10 cellular contexts compared by ENCODE assay signal in the genomic region with DNA sequence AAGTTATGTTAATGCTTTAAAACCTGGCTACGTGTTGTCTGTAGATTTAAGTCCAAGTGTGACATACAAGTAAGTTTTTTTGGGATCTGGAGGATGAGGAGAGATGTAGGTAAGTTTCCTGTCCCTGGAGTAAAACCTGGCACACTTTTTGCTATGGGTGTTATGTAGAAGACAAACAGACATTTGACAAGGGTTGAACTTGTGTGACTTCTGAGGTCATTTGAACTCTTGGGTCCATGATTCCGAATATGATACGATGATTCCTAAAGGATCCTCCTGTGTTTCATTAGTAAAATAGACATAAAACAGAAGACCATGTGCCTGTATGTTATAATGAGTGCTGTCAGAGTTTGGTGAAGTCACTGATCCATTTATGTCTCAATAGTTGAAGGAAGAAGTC. TPM values are rescaled to one million over a fixed set of nuclear protein-coding genes. Genes with fewer than 3 reads are reported as not detected.
DNase-seq lines count a peak whose midpoint lies in the region; ATAC-seq, FAIRE-seq and TF ChIP-seq lines count a peak whose summit lies in the region.
"Had no signal": no experiment of that assay in that cellular context is flagged by ENCODE, and none has a peak within 500 bp of the region (broad histone marks: within the 10 kb centered on the region; RNA-seq: fewer than 3 reads in every experiment).

No MANE protein-coding gene starts in this region.

- H3K36me3 ChIP-seq in liver (ENCODE audit: control insufficient read depth in 4 of 4, insufficient read depth in 3 of 4, low read depth in 1 of 4, low read length in 3 of 4) = peaks cover 0 to 26% (median 23%) of the 10 kb centered on the region in 4 donors
- peaks cover 20 to 74% of the 10 kb centered on the region in 2 experiments for H3K36me3 ChIP-seq in HepG2 (replicated peaks in 1 of 2; ENCODE audit: control insufficient read depth in 1 of 2, insufficient read depth in 2 of 2, low read length in 2 of 2)
- H3K36me3 ChIP-seq in SK-N-SH (replicated peaks in 1 of 2; ENCODE audit: control insufficient read depth in 1 of 2, insufficient read depth in 2 of 2, low read length in 1 of 2) = peaks cover 44 to 54% of the 10 kb centered on the region in 2 experiments

- ATAC-seq in HepG2 (no peak), left lobe of liver (peak; percentile 25), HG03520 (IDR thresholded peaks at IDR 0.05; ENCODE audit: unreplicated experiment) (no peak)

- POLR2A ChIA-PET in HepG2 (lab: Yijun Ruan, JAX) (no interaction called here), SK-N-SH (lab: Yijun Ruan, JAX) (no interaction called here)
- POLR2A ChIA-PET in activated CD4-positive, alpha-beta memory T cell treated with anti-CD3 and anti-CD28 coated beads, Interleukin-2, amount 10 ng/mL, durations not matched to agents 7 days and 5 days (lab: Charles Lee) = interaction anchor here (1.3 to 14.6 kb wide), 5 partner anchors 16 to 48 kb away, joined by 4 to 204 read pairs (median 6); a partner anchor contains a TSS

- peak overlapping the region in 1 of 2 donors; percentile 72 for H3K27ac ChIP-seq in liver (ENCODE audit: low read depth in 1 of 2, low read length in 2 of 2)
- H3K27ac ChIP-seq in HepG2 (ENCODE audit: extremely low read length, insufficient read depth, low read length) = no peak overlapping the region
- H3K27ac ChIP-seq in SK-N-SH (ENCODE audit: low read depth in 2 of 2, low read length in 1 of 2) = peak overlapping the region in 1 of 2 experiments; percentile 7; a peak in 1 of 4 replicates

- CTCF ChIA-PET in HepG2 (lab: Yijun Ruan, JAX; ENCODE audit: low intra/inter-chr PET ratio, low total read pairs) (no interaction called here), SK-N-SH (lab: Yijun Ruan, JAX) (no interaction called here)
- CTCF ChIA-PET in activated CD4-positive, alpha-beta memory T cell treated with anti-CD3 and anti-CD28 coated beads, Interleukin-2, amount 10 ng/mL, durations not matched to agents 7 days and 5 days (lab: Charles Lee) = interaction anchor here (2.5 kb wide), 1 partner anchor 48 kb away, joined by 10 read pairs; a partner anchor contains a TSS

- H3K4me3 ChIP-seq in liver (ENCODE audit: low read depth in 1 of 3, low read length in 3 of 3) = no peak overlapping the region
- no peak overlapping the region for H3K4me3 ChIP-seq in HepG2 (replicated peaks in 1 of 3; ENCODE audit: insufficient read depth in 1 of 3, low read depth in 2 of 3, low read length in 3 of 3)
- no peak overlapping the region for H3K4me3 ChIP-seq in SK-N-SH (ENCODE audit: low read depth in 2 of 2, low read length in 1 of 2)

- peaks cover 63% of the 10 kb centered on the region for H3K36me3 Mint-ChIP-seq in activated CD4-positive, alpha-beta memory T cell treated with anti-CD3 and anti-CD28 coated beads, Interleukin-2, amount 10 ng/mL, durations not matched to agents 7 days and 5 days (ENCODE audit: low read depth)

- H3K4me2 ChIP-seq in HepG2 (ENCODE audit: low read depth, low read length) (no peak overlapping the region), SK-N-SH (no peak overlapping the region)

- H3K4me3 Mint-ChIP-seq in activated CD4-positive, alpha-beta memory T cell treated with anti-CD3 and anti-CD28 coated beads, Interleukin-2, amount 10 ng/mL, durations not matched to agents 7 days and 5 days = no peak overlapping the region

- 58% methylated on average over 3 of the region's 3 CpGs for WGBS in liver
- 98% methylated on average over 3 of the region's 3 CpGs for WGBS in HepG2 (ENCODE audit: low lambda C conversion rate)
- 81% methylated on average over 3 of the region's 3 CpGs for WGBS in SK-N-SH (ENCODE audit: low lambda C conversion rate)

- FAIRE-seq in HepG2 (lab: Jason Lieb, UNC) = no peak

- H3K9me3 Mint-ChIP-seq in activated CD4-positive, alpha-beta memory T cell treated with anti-CD3 and anti-CD28 coated beads, Interleukin-2, amount 10 ng/mL, durations not matched to agents 7 days and 5 days = no peaks in the 10 kb centered on the region

- peaks cover 29% of the 10 kb centered on the region for H3F3A ChIP-seq in SK-N-SH (replicated peaks; ENCODE audit: insufficient read depth)

- no peak overlapping the region for H2AFZ ChIP-seq in HepG2 (ENCODE audit: low read length)
- no peak overlapping the region for H2AFZ ChIP-seq in SK-N-SH (ENCODE audit: low read depth)

- H3K79me2 ChIP-seq in HepG2 (ENCODE audit: insufficient read depth, low read length) = peaks cover 24% of the 10 kb centered on the region
- H3K79me2 ChIP-seq in SK-N-SH (ENCODE audit: insufficient read depth) = peaks cover 90% of the 10 kb centered on the region

- intact Hi-C loops in HepG2 (cut with micrococcal nuclease; ENCODE audit: unreplicated experiment) = no loop called here

- DNase-seq in HepG2 (ENCODE audit: low spot score) (no peak), left lobe of liver (ENCODE audit: low spot score) (no peak), SHP77 treated with DMSO at 0.1 percent for 48 hours (lab: John Stamatoyannopoulos, UW) (no peak), nucleus accumbens (lab: John Stamatoyannopoulos, UW) (no peak), SK-N-SH (no peak)
- no peak for DNase-seq in activated CD4-positive, alpha-beta memory T cell treated with anti-CD3 and anti-CD28 coated beads, Interleukin-2, amount 10 ng/mL, durations not matched to agents 7 days and 5 days
- DNase-seq: anterior cingulate cortex, MV-4-11 had no signal

- no peaks in the 10 kb centered on the region; the same call in 1 of the 2 replicates for H4K20me1 ChIP-seq in HepG2 (ENCODE audit: insufficient read depth, low read length)
- peaks cover 12% of the 10 kb centered on the region; the same call in 1 of the 2 replicates for H4K20me1 ChIP-seq in SK-N-SH (ENCODE audit: insufficient read depth)

- peaks cover 71% of the 10 kb centered on the region for H3K4me1 Mint-ChIP-seq in activated CD4-positive, alpha-beta memory T cell treated with anti-CD3 and anti-CD28 coated beads, Interleukin-2, amount 10 ng/mL, durations not matched to agents 7 days and 5 days

- peak overlapping the region; percentile 77 for H3K27ac Mint-ChIP-seq in activated CD4-positive, alpha-beta memory T cell treated with anti-CD3 and anti-CD28 coated beads, Interleukin-2, amount 10 ng/mL, durations not matched to agents 7 days and 5 days

- no peaks in the 10 kb centered on the region for H3K9me2 ChIP-seq in SK-N-SH

- no peak for TF ChIP-seq POLR2A in HepG2 (IDR thresholded peaks at IDR 0.05; ENCODE audit: insufficient read depth in 1 of 2, low read depth in 2 of 2, low read length in 2 of 2)

- TF ChIP-seq EP300 in HepG2 (IDR thresholded peaks at IDR 0.05; ENCODE audit: low read depth in 2 of 2, low read length in 2 of 2) = no peak
- TF ChIP-seq EP300 in HepG2 (CRISPR knock-in tag; IDR thresholded peaks at IDR 0.05; ENCODE audit: borderline replicate concordance) = no peak
- no peak for TF ChIP-seq EP300 in SK-N-SH (IDR thresholded peaks at IDR 0.05; ENCODE audit: borderline replicate concordance in 1 of 2, low read depth in 1 of 2, low read length in 1 of 2)

- H3K9me3 ChIP-seq in liver (ENCODE audit: control insufficient read depth in 4 of 4, low read length in 3 of 4) = no peaks in the 10 kb centered on the region
- no peaks in the 10 kb centered on the region for H3K9me3 ChIP-seq in HepG2 (ENCODE audit: low read length)
- no peaks in the 10 kb centered on the region for H3K9me3 ChIP-seq in SK-N-SH

- no peaks in the 10 kb centered on the region for H3K27me3 Mint-ChIP-seq in activated CD4-positive, alpha-beta memory T cell treated with anti-CD3 and anti-CD28 coated beads, Interleukin-2, amount 10 ng/mL, durations not matched to agents 7 days and 5 days

- H3K27me3 ChIP-seq in liver (ENCODE audit: control insufficient read depth in 4 of 4, insufficient read depth in 4 of 4, low read length in 3 of 4) = no peaks in the 10 kb centered on the region
- H3K27me3 ChIP-seq in HepG2 (ENCODE audit: control insufficient read depth in 1 of 2, insufficient read depth in 2 of 2, low read length in 2 of 2) = no peaks in the 10 kb centered on the region
- no peaks in the 10 kb centered on the region for H3K27me3 ChIP-seq in SK-N-SH (ENCODE audit: insufficient read depth)

- BruUV-seq in HepG2 (replicated peaks; lab: Mats Ljungman, UMichigan) = no TSS peak

- no peak for TF ChIP-seq CTCF in liver (IDR thresholded peaks at IDR 0.05; ENCODE audit: low read depth, low read length, missing input control)
- no peak for TF ChIP-seq CTCF in HepG2 (CRISPR knock-in tag; IDR thresholded peaks at IDR 0.05)
- no peak for TF ChIP-seq CTCF in SK-N-SH (IDR thresholded peaks at IDR 0.05)

- H3K4me1 ChIP-seq in liver (ENCODE audit: control insufficient read depth in 4 of 4, insufficient read depth in 4 of 4, low read length in 3 of 4) = peaks cover 3 to 25% (median 16%) of the 10 kb centered on the region in 4 donors
- peaks cover 13% of the 10 kb centered on the region; the same call in 1 of the 2 replicates for H3K4me1 ChIP-seq in HepG2 (ENCODE audit: insufficient read depth, low read length)
- peaks cover 11% of the 10 kb centered on the region in 2 experiments; a peak in 3 of 4 replicates for H3K4me1 ChIP-seq in SK-N-SH (ENCODE audit: control insufficient read depth in 1 of 2, insufficient read depth in 2 of 2, low read depth in 1 of 2, low read length in 1 of 2)

- H3K9ac ChIP-seq in liver (ENCODE audit: low read depth in 1 of 2, low read length in 2 of 2) (no peak overlapping the region), HepG2 (ENCODE audit: insufficient read depth, low read depth, low read length) (no peak overlapping the region), SK-N-SH (no peak overlapping the region)

- TF ChIP-seq RAD21 in liver (IDR thresholded peaks at IDR 0.05) (no peak), HepG2 (CRISPR knock-in tag; IDR thresholded peaks at IDR 0.05) (no peak), SK-N-SH (IDR thresholded peaks at IDR 0.05; ENCODE audit: low read length) (no peak)

- in situ Hi-C loops in HepG2 (cut with HindIII; ENCODE audit: extremely low pct_ligation_motif_present, low pct_unique_long_range_greater_than_20kb) = no loop called here

RNA-seq across cellular contexts. Expression of a gene that starts 44.2 kb away (rescaled TPM):
- total RNA-seq in liver = 10 to 100 TPM; 25.6 to 31.9 TPM
- polyA plus RNA-seq in liver = 10 to 100 TPM; 12.2 to 14.8 TPM
- total RNA-seq in HepG2 (2016; rRNA removed; fragmentation: Illumina TruSeq; extraction: Trizol) = 11.9 and 18.4 TPM in 2 replicates
- 4.1 and 5.0 TPM in 2 replicates for total RNA-seq in HepG2 (2016; cell fraction: cytosol; rRNA removed; fragmentation: Illumina TruSeq; extraction: Trizol; ENCODE audit: low read depth)
- 10.4 and 13.8 TPM in 2 replicates for total RNA-seq in HepG2 (2016; cell fraction: insoluble cytoplasmic fraction; rRNA removed; fragmentation: Illumina TruSeq; extraction: Trizol)
- 10.6 and 11.3 TPM in 2 replicates for total RNA-seq in HepG2 (2016; cell fraction: membrane; rRNA removed; fragmentation: Illumina TruSeq; extraction: Trizol)
- 20.9 and 30.6 TPM in 2 replicates for total RNA-seq in HepG2 (2016; cell fraction: nucleus; rRNA removed; fragmentation: Illumina TruSeq; extraction: Trizol)
- 12.3 and 15.9 TPM in 2 replicates for polyA plus RNA-seq in HepG2 (2011; rRNA removed)
- 6.7 and 7.1 TPM in 2 replicates for polyA plus RNA-seq in HepG2 (2011; cell fraction: cytosol; rRNA removed)
- 34.6 and 44.4 TPM in 2 replicates for polyA plus RNA-seq in HepG2 (2011; cell fraction: nucleus; rRNA removed)
- 22.4 and 26.3 TPM in 2 replicates for polyA plus RNA-seq in HepG2 (2012)
- 0.76 and 0.82 TPM in 2 replicates for polyA plus RNA-seq in HepG2 (2016; cell fraction: cytosol; fragmentation: Illumina TruSeq; extraction: Trizol; ENCODE audit: low read depth)
- polyA plus RNA-seq in HepG2 (2016; cell fraction: insoluble cytoplasmic fraction; fragmentation: Illumina TruSeq; extraction: Trizol; ENCODE audit: low read depth) = 19.7 and 29.5 TPM in 2 replicates
- 1.7 and 2.3 TPM in 2 replicates for polyA plus RNA-seq in HepG2 (2016; cell fraction: membrane; fragmentation: Illumina TruSeq; extraction: Trizol; ENCODE audit: low read depth)
- 63.3 and 66.4 TPM in 2 replicates for polyA plus RNA-seq in HepG2 (2016; cell fraction: nucleus; fragmentation: Illumina TruSeq; extraction: Trizol; ENCODE audit: insufficient read depth, low read depth)
- 17.9 and 25.6 TPM in 2 replicates for polyA minus RNA-seq in HepG2 (2011; rRNA and poly(A)+ RNA removed; ENCODE audit: low replicate concordance)
- polyA minus RNA-seq in HepG2 (2011; cell fraction: cytosol; rRNA and poly(A)+ RNA removed) = 22.4 and 28.0 TPM in 2 replicates
- 25.2 and 31.6 TPM in 2 replicates for polyA minus RNA-seq in HepG2 (2011; cell fraction: nucleus; rRNA and poly(A)+ RNA removed)
- 10 to 100 TPM; 88.9 to 90.0 TPM for total RNA-seq in activated CD4-positive, alpha-beta memory T cell treated with anti-CD3 and anti-CD28 coated beads, Interleukin-2, amount 10 ng/mL, durations not matched to agents 7 days and 5 days
- total RNA-seq in left lobe of liver = 27.0 TPM
- polyA plus RNA-seq in SK-N-SH (2012; rRNA removed) = 14.2 and 26.5 TPM in 2 replicates
- 15.6 and 20.3 TPM in 2 replicates for polyA plus RNA-seq in SK-N-SH (2012; cell fraction: cytosol; rRNA removed)
- 58.2 and 65.9 TPM in 2 replicates for polyA plus RNA-seq in SK-N-SH (2012; cell fraction: nucleus; rRNA removed)

RNA-seq across cellular contexts. Expression of a gene that starts 47.7 kb away (rescaled TPM):
- 10 to 100 TPM; 15.3 to 24.3 TPM for total RNA-seq in liver
- polyA plus RNA-seq in liver = 10 to 100 TPM; 13.9 to 14.2 TPM
- total RNA-seq in HepG2 (2016; rRNA removed; fragmentation: Illumina TruSeq; extraction: Trizol) = 7.9 and 13.5 TPM in 2 replicates
- total RNA-seq in HepG2 (2016; cell fraction: cytosol; rRNA removed; fragmentation: Illumina TruSeq; extraction: Trizol; ENCODE audit: low read depth) = 4.3 and 4.8 TPM in 2 replicates
- total RNA-seq in HepG2 (2016; cell fraction: insoluble cytoplasmic fraction; rRNA removed; fragmentation: Illumina TruSeq; extraction: Trizol) = 8.9 and 14.1 TPM in 2 replicates
- 9.7 and 9.9 TPM in 2 replicates for total RNA-seq in HepG2 (2016; cell fraction: membrane; rRNA removed; fragmentation: Illumina TruSeq; extraction: Trizol)
- total RNA-seq in HepG2 (2016; cell fraction: nucleus; rRNA removed; fragmentation: Illumina TruSeq; extraction: Trizol) = 14.6 and 15.0 TPM in 2 replicates
- polyA plus RNA-seq in HepG2 (2011; rRNA removed) = 22.7 and 26.0 TPM in 2 replicates
- 21.0 and 27.5 TPM in 2 replicates for polyA plus RNA-seq in HepG2 (2011; cell fraction: cytosol; rRNA removed)
- polyA plus RNA-seq in HepG2 (2011; cell fraction: nucleus; rRNA removed) = 14.3 and 18.5 TPM in 2 replicates
- 13.6 and 14.8 TPM in 2 replicates for polyA plus RNA-seq in HepG2 (2012)
- 2.9 and 4.4 TPM in 2 replicates for polyA plus RNA-seq in HepG2 (2016; cell fraction: cytosol; fragmentation: Illumina TruSeq; extraction: Trizol; ENCODE audit: low read depth)
- 6.7 and 7.2 TPM in 2 replicates for polyA plus RNA-seq in HepG2 (2016; cell fraction: insoluble cytoplasmic fraction; fragmentation: Illumina TruSeq; extraction: Trizol; ENCODE audit: low read depth)
- polyA plus RNA-seq in HepG2 (2016; cell fraction: membrane; fragmentation: Illumina TruSeq; extraction: Trizol; ENCODE audit: low read depth) = 5.3 and 7.0 TPM in 2 replicates
- polyA plus RNA-seq in HepG2 (2016; cell fraction: nucleus; fragmentation: Illumina TruSeq; extraction: Trizol; ENCODE audit: insufficient read depth, low read depth) = 16.2 and 17.4 TPM in 2 replicates
- polyA minus RNA-seq in HepG2 (2011; rRNA and poly(A)+ RNA removed; ENCODE audit: low replicate concordance) = 41.6 and 80.7 TPM in 2 replicates
- polyA minus RNA-seq in HepG2 (2011; cell fraction: cytosol; rRNA and poly(A)+ RNA removed) = 15.5 and 15.7 TPM in 2 replicates
- 11.7 and 14.5 TPM in 2 replicates for polyA minus RNA-seq in HepG2 (2011; cell fraction: nucleus; rRNA and poly(A)+ RNA removed)
- 10 to 100 TPM; 16.6 to 16.9 TPM for total RNA-seq in activated CD4-positive, alpha-beta memory T cell treated with anti-CD3 and anti-CD28 coated beads, Interleukin-2, amount 10 ng/mL, durations not matched to agents 7 days and 5 days
- total RNA-seq in left lobe of liver = 30.8 TPM
- polyA plus RNA-seq in SK-N-SH (2012; rRNA removed) = 16.5 and 26.4 TPM in 2 replicates
- 14.6 and 18.7 TPM in 2 replicates for polyA plus RNA-seq in SK-N-SH (2012; cell fraction: cytosol; rRNA removed)
- 15.9 and 31.9 TPM in 2 replicates for polyA plus RNA-seq in SK-N-SH (2012; cell fraction: nucleus; rRNA removed)
